ENCODE assay signal across 8 cellular contexts in genomic region chr14:64762044-64763034, GRCh38. TPM values are rescaled to one million over a fixed set of nuclear protein-coding genes. Genes with fewer than 3 reads are reported as not detected.
DNase-seq lines count a peak whose midpoint lies in the region; ATAC-seq, FAIRE-seq and TF ChIP-seq lines count a peak whose summit lies in the region.

No MANE protein-coding gene starts in this region.

- no peaks in the 10 kb centered on the region for H3K27me3 ChIP-seq in endothelial cell of umbilical vein (ENCODE audit: control insufficient read depth in 2 of 2, insufficient read depth in 2 of 2, low read length in 2 of 2)
- H3K27me3 ChIP-seq in thyroid gland: no peaks in the 10 kb centered on the region

- H3K4me2 ChIP-seq in endothelial cell of umbilical vein (ENCODE audit: insufficient read depth, low read length): peak overlapping the region; percentile 38

- H3K9me3 ChIP-seq in endothelial cell of umbilical vein (replicated peaks; ENCODE audit: control insufficient read depth, insufficient read depth, low read length) (no peaks in the 10 kb centered on the region), thyroid gland (no peaks in the 10 kb centered on the region)

- H3K36me3 ChIP-seq in endothelial cell of umbilical vein (ENCODE audit: control insufficient read depth in 2 of 2, extremely low read depth in 1 of 2, insufficient read depth in 2 of 2, low read length in 2 of 2) (no peaks in the 10 kb centered on the region), thyroid gland (no peaks in the 10 kb centered on the region)

- no peak for ATAC-seq in activated naive CD4-positive, alpha-beta T cell treated with anti-CD3 and anti-CD28 coated beads, Interleukin-2, amount 50 U/mL, for 72 hours

- intact Hi-C loops in endothelial cell of umbilical vein (cut with micrococcal nuclease): loop anchor here (2.0 to 5.0 kb wide), 5 partner anchors 58 to 250 kb away; partner anchors contain the start of genes FNTB, HSPA2 and PLEKHG3
- intact Hi-C loops in thyroid gland (cut with DNase I): no loop called here

- H3K27ac ChIP-seq in VCaP (peak overlapping the region; percentile 37), endothelial cell of umbilical vein (ENCODE audit: insufficient read depth, low read depth, low read length) (peak overlapping the region; percentile 32), thyroid gland (peak overlapping the region; percentile 25 to 79 (median 65))

- H3K9me1 ChIP-seq in endothelial cell of umbilical vein (replicated peaks; ENCODE audit: control insufficient read depth, extremely low read depth, insufficient read depth, low read length): no peaks in the 10 kb centered on the region

- dilution Hi-C loops in endothelial cell of umbilical vein (cut with MboI; ENCODE audit: extremely low pct_ligation_motif_present, low sequenced_read_pairs): no loop called here

- H3K36me3 Mint-ChIP-seq in activated naive CD4-positive, alpha-beta T cell treated with anti-CD3 and anti-CD28 coated beads, Interleukin-2, amount 50 U/mL, for 72 hours: no peaks in the 10 kb centered on the region

- no peaks in the 10 kb centered on the region for H3K79me2 ChIP-seq in endothelial cell of umbilical vein (ENCODE audit: control insufficient read depth, insufficient read depth, low read length)

- peak; percentile 77 for DNase-seq in EL
- DNase-seq in NCI-H2081 treated with DMSO at 0.1 percent for 48 hours (lab: John Stamatoyannopoulos, UW): peak; percentile 79
- DNase-seq in endothelial cell of umbilical vein (ENCODE audit: low read depth, low spot score): peak; percentile 89
- peak; percentile 83 for DNase-seq in mucosa of gallbladder (ENCODE audit: low spot score)
- DNase-seq in thyroid gland: peak; percentile 93 to 95
- DNase-seq in iPS-NIHi11 (ENCODE audit: low spot score): no peak
- no peak for DNase-seq in activated naive CD4-positive, alpha-beta T cell treated with anti-CD3 and anti-CD28 coated beads, Interleukin-2, amount 50 U/mL, for 72 hours (ENCODE audit: low spot score in 2 of 2)

- POLR2A ChIA-PET in endothelial cell of umbilical vein (lab: Charles Lee): interaction anchor here (0.9 kb wide), 1 partner anchor 53 kb away, joined by 3 read pairs; no protein-coding TSS in a partner anchor

- no peak overlapping the region for H3K4me3 ChIP-seq in endothelial cell of umbilical vein (replicated peaks in 1 of 3; ENCODE audit: insufficient read depth in 1 of 3, low read depth in 1 of 3, low read length in 3 of 3)
- H3K4me3 ChIP-seq in thyroid gland (replicated peaks in 1 of 3): no peak overlapping the region

- BruUV-seq in endothelial cell of umbilical vein (replicated peaks; lab: Mats Ljungman, UMichigan): no TSS peak

- no peaks in the 10 kb centered on the region for H4K20me1 ChIP-seq in endothelial cell of umbilical vein (replicated peaks; ENCODE audit: control insufficient read depth, extremely low read depth, insufficient read depth, low read length)

- peak overlapping the region; percentile 36 for H2AFZ ChIP-seq in endothelial cell of umbilical vein (ENCODE audit: low read depth, low read length)

- no peak overlapping the region for H3K9ac ChIP-seq in endothelial cell of umbilical vein (replicated peaks; ENCODE audit: extremely low read depth, insufficient read depth, low read length)

- H3K9me3 Mint-ChIP-seq in activated naive CD4-positive, alpha-beta T cell treated with anti-CD3 and anti-CD28 coated beads, Interleukin-2, amount 50 U/mL, for 72 hours: no peaks in the 10 kb centered on the region

- H3K27ac Mint-ChIP-seq in activated naive CD4-positive, alpha-beta T cell treated with anti-CD3 and anti-CD28 coated beads, Interleukin-2, amount 50 U/mL, for 72 hours: no peak overlapping the region

- 15 to 16% methylated on average over 15 of the region's 19 CpGs for WGBS in thyroid gland, 2 donors

- H3K4me1 ChIP-seq in endothelial cell of umbilical vein (ENCODE audit: control insufficient read depth, extremely low read depth, insufficient read depth, low read length) (peaks cover 21% of the 10 kb centered on the region), thyroid gland (peaks cover 37 to 46% of the 10 kb centered on the region in 2 donors)

- TF ChIP-seq CTCF in VCaP (conservative IDR thresholded peaks at IDR 0.05): peak; percentile 14; the same call in 1 of the 2 replicates
- no peak for TF ChIP-seq CTCF in endothelial cell of umbilical vein (IDR thresholded peaks at IDR 0.05; ENCODE audit: extremely low read depth in 1 of 2, insufficient read depth in 1 of 2, low read depth in 1 of 2, low read length in 2 of 2)
- no peak for TF ChIP-seq CTCF in thyroid gland (IDR thresholded peaks at IDR 0.05)

- TF ChIP-seq POLR2A in endothelial cell of umbilical vein (IDR thresholded peaks at IDR 0.05; ENCODE audit: low read depth, low read length) (peak; percentile 28), thyroid gland (IDR thresholded peaks at IDR 0.05) (no peak)

- FAIRE-seq in endothelial cell of umbilical vein (lab: Jason Lieb, UNC): peak; percentile 90

- CTCF ChIA-PET in endothelial cell of umbilical vein (lab: Charles Lee): interaction anchor here (0.7 to 2.5 kb wide), 20 partner anchors 11 to 418 kb away, joined by 3 to 28 read pairs (median 4); partner anchors contain the start of genes HSPA2 and PLEKHG3

TF ChIP-seq in endothelial cell of umbilical vein, 7 proteins besides CTCF, POLR2A, EP300 and RAD21:
- TF ChIP-seq FOS (IDR thresholded peaks at IDR 0.05; ENCODE audit: borderline replicate concordance, insufficient read depth, low read length) (no peak), EZH2 (IDR thresholded peaks at IDR 0.05; ENCODE audit: borderline replicate concordance, low read depth, low read length, severe bottlenecking) (no peak), JUN (IDR thresholded peaks at IDR 0.05; ENCODE audit: borderline replicate concordance, insufficient read depth, insufficient read length, low read depth) (no peak), GATA2 (IDR thresholded peaks at IDR 0.05; ENCODE audit: insufficient read depth, insufficient read length, low read depth, low read length) (no peak), POLR2AphosphoS5 (IDR thresholded peaks at IDR 0.05; ENCODE audit: insufficient read depth, low read depth, low read length) (no peak), MYC (IDR thresholded peaks at IDR 0.05; ENCODE audit: low read depth, low read length) (no peak)
- TF ChIP-seq, protein P1, sequence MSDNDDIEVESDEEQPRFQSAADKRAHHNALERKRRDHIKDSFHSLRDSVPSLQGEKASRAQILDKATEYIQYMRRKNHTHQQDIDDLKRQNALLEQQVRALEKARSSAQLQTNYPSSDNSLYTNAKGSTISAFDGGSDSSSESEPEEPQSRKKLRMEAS (IDR thresholded peaks at IDR 0.05; ENCODE audit: insufficient read depth, insufficient read length): no peak
TF ChIP-seq in endothelial cell of umbilical vein: peak in this region for 0.

RNA-seq across cellular contexts. Expression of gene PLEKHG3, which starts 58.1 kb away (rescaled TPM):
- total RNA-seq in endothelial cell of umbilical vein: 6.9 and 8.0 TPM in 2 replicates
- 6.6 and 12.4 TPM in 2 replicates for polyA plus RNA-seq in endothelial cell of umbilical vein
- 6.5 and 7.2 TPM in 2 replicates for polyA plus RNA-seq in endothelial cell of umbilical vein (2011; cell fraction: cytosol; rRNA removed)
- polyA plus RNA-seq in endothelial cell of umbilical vein (2011; cell fraction: nucleus; rRNA removed): 24.3 and 25.4 TPM in 2 replicates
- polyA plus RNA-seq in endothelial cell of umbilical vein (2012): 6.9 and 10.1 TPM in 2 replicates
- polyA minus RNA-seq in endothelial cell of umbilical vein: 9.2 and 10.9 TPM in 2 replicates
- polyA minus RNA-seq in endothelial cell of umbilical vein (2011; cell fraction: cytosol; rRNA and poly(A)+ RNA removed): 17.1 TPM
- 5.8 and 8.1 TPM in 2 replicates for polyA minus RNA-seq in endothelial cell of umbilical vein (2011; cell fraction: nucleus; rRNA and poly(A)+ RNA removed)
- 101 TPM for total RNA-seq in mucosa of gallbladder
- total RNA-seq in thyroid gland: 10 to 100 TPM; 41.0 to 83.0 (median 54.6) TPM
- total RNA-seq in activated naive CD4-positive, alpha-beta T cell treated with anti-CD3 and anti-CD28 coated beads, Interleukin-2, amount 50 U/mL, for 72 hours: 1 to 10 TPM in 1 of 2 donors, under 1 TPM in 1; 0.66 to 1.1 TPM

Comparison
In these comparisons a context has a peak if more than half of its experiments do, and no peak if none do; other contexts are left out.
1. DNase-seq: peak in EL (single experiment), NCI-H2081 treated with DMSO at 0.1 percent for 48 hours (single experiment), endothelial cell of umbilical vein (single experiment), mucosa of gallbladder (single experiment) and thyroid gland (2 of 2); none in iPS-NIHi11 (single experiment) and activated naive CD4-positive, alpha-beta T cell treated with anti-CD3 and anti-CD28 coated beads, Interleukin-2, amount 50 U/mL, for 72 hours (0 of 2).
2. Peak in every context shown above with its lines, with median percentiles within 50 percentile points of each other: H3K27ac ChIP-seq.